Comparison of ENCODE assay signal across 1 cellular context in the genomic region with DNA sequence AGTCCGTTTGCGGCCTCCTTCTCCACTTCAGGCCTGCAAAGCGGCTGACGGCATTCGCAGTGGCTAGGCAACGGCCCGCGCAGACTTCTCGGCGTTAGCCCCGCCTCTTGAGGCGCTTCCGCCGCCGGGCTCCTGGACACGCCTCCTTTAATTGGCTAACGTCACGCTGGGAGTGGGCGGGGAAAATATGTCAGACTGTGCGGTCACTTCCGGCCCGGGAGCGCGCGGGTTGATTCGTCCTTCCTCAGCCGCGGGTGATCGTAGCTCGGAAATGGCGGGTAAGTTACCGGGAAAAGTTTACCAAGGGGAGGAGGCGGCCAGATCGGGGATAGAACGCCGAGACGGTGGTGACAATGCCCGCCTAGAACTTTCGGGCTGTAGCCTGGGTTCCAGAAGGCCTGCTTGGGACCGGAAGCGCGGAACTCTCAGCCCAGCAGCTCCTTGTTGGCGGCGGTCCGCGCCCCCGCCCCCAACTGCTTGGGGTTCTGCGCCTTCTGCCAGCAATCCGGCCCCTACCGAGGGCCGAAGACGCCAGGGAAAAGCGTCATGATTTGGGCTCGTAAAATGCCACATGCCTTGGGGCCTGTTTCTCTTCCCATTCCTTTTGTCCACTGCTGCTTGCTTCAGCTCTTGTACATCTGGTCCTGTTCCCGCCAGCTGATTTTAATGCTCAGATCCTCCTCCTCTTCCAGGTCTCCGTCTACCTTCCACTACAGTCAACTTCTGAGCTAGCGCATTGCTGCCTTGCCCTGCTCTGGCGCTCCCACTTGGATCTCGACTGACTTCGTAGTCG.
TF ChIP-seq lines count a peak whose summit lies in the region.

A gene with protein sequence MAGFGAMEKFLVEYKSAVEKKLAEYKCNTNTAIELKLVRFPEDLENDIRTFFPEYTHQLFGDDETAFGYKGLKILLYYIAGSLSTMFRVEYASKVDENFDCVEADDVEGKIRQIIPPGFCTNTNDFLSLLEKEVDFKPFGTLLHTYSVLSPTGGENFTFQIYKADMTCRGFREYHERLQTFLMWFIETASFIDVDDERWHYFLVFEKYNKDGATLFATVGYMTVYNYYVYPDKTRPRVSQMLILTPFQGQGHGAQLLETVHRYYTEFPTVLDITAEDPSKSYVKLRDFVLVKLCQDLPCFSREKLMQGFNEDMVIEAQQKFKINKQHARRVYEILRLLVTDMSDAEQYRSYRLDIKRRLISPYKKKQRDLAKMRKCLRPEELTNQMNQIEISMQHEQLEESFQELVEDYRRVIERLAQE (plus strand): TSS at position 232 of the 793 bp plus-strand sequence. CDS start 40 bp downstream, at position 272.

TF ChIP-seq in K562, 482 proteins besides CTCF, POLR2A, EP300 and RAD21 (continued from another document and continues in another):
- peak; percentile 41; the same call in 1 of the 2 replicates for TF ChIP-seq NBN (IDR thresholded peaks at IDR 0.05; ENCODE audit: low read depth)
- TF ChIP-seq EP400 (IDR thresholded peaks at IDR 0.05), result peak; percentile 94
- TF ChIP-seq HOXB6 (CRISPR knock-in tag; IDR thresholded peaks at IDR 0.05; ENCODE audit: borderline replicate concordance), result no peak
- 0 out of 2 replicates have a peak, but pooled peaks have one; percentile 14 for TF ChIP-seq NR1H2 (CRISPR knock-in tag; IDR thresholded peaks at IDR 0.05)
- TF ChIP-seq CC2D1A (IDR thresholded peaks at IDR 0.05), result 0 out of 2 replicates have a peak, but pooled peaks have one; percentile 13
- TF ChIP-seq L3MBTL2 (IDR thresholded peaks at IDR 0.05), result peak; percentile 62; the same call in 1 of the 2 replicates
- 0 out of 2 replicates have a peak, but pooled peaks have one; percentile 23 for TF ChIP-seq SMARCA4 (IDR thresholded peaks at IDR 0.05)
- TF ChIP-seq ZNF431 (CRISPR knock-in tag; IDR thresholded peaks at IDR 0.05), result peak; percentile 69; the same call in 1 of the 2 replicates
- TF ChIP-seq EGR1 (conservative IDR thresholded peaks at IDR 0.05), result peak; percentile 87
- peak; percentile 79 for TF ChIP-seq TAF9B (IDR thresholded peaks at IDR 0.05; ENCODE audit: partially characterized antibody)
- TF ChIP-seq, protein P1, sequence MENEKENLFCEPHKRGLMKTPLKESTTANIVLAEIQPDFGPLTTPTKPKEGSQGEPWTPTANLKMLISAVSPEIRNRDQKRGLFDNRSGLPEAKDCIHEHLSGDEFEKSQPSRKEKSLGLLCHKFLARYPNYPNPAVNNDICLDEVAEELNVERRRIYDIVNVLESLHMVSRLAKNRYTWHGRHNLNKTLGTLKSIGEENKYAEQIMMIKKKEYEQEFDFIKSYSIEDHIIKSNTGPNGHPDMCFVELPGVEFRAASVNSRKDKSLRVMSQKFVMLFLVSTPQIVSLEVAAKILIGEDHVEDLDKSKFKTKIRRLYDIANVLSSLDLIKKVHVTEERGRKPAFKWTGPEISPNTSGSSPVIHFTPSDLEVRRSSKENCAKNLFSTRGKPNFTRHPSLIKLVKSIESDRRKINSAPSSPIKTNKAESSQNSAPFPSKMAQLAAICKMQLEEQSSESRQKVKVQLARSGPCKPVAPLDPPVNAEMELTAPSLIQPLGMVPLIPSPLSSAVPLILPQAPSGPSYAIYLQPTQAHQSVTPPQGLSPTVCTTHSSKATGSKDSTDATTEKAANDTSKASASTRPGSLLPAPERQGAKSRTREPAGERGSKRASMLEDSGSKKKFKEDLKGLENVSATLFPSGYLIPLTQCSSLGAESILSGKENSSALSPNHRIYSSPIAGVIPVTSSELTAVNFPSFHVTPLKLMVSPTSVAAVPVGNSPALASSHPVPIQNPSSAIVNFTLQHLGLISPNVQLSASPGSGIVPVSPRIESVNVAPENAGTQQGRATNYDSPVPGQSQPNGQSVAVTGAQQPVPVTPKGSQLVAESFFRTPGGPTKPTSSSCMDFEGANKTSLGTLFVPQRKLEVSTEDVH (IDR thresholded peaks at IDR 0.05; ENCODE audit: low read depth, partially characterized antibody), result peak; percentile 99
- peak; percentile 44; the same call in 1 of the 2 replicates for TF ChIP-seq ZBTB7A (IDR thresholded peaks at IDR 0.05; ENCODE audit: borderline replicate concordance, control insufficient read depth, low read depth, low read length)
- TF ChIP-seq HDAC2 (IDR thresholded peaks at IDR 0.05), result peak; percentile 58; the same call in 1 of the 2 replicates
- TF ChIP-seq, protein P2, sequence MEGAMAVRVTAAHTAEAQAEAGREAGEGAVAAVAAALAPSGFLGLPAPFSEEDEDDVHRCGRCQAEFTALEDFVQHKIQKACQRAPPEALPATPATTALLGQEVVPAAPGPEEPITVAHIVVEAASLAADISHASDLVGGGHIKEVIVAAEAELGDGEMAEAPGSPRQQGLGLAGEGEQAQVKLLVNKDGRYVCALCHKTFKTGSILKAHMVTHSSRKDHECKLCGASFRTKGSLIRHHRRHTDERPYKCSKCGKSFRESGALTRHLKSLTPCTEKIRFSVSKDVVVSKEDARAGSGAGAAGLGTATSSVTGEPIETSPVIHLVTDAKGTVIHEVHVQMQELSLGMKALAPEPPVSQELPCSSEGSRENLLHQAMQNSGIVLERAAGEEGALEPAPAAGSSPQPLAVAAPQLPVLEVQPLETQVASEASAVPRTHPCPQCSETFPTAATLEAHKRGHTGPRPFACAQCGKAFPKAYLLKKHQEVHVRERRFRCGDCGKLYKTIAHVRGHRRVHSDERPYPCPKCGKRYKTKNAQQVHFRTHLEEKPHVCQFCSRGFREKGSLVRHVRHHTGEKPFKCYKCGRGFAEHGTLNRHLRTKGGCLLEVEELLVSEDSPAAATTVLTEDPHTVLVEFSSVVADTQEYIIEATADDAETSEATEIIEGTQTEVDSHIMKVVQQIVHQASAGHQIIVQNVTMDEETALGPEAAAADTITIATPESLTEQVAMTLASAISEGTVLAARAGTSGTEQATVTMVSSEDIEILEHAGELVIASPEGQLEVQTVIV (CRISPR knock-in tag; IDR thresholded peaks at IDR 0.05; ENCODE audit: borderline replicate concordance), result peak; percentile 93
- TF ChIP-seq CCAR2 (IDR thresholded peaks at IDR 0.05; ENCODE audit: low read depth, low read length), result no peak
- no peak for TF ChIP-seq CBFA2T2 (conservative IDR thresholded peaks at IDR 0.05)
- no peak for TF ChIP-seq PYGO2 (tag; IDR thresholded peaks at IDR 0.05)
- peak; percentile 98 for TF ChIP-seq SAP30 (IDR thresholded peaks at IDR 0.05; ENCODE audit: borderline replicate concordance, insufficient read depth, low read depth, low read length, poor library complexity, severe bottlenecking)
- no peak for TF ChIP-seq KLF16 (IDR thresholded peaks at IDR 0.05)
- no peak for TF ChIP-seq NR4A1 (CRISPR knock-in tag; IDR thresholded peaks at IDR 0.05)
- TF ChIP-seq NR4A1 (tag; IDR thresholded peaks at IDR 0.05), result 0 out of 2 replicates have a peak, but pooled peaks have one; percentile 58
- no peak for TF ChIP-seq ZBTB17 (CRISPR knock-in tag; IDR thresholded peaks at IDR 0.05)
- TF ChIP-seq, protein P3, sequence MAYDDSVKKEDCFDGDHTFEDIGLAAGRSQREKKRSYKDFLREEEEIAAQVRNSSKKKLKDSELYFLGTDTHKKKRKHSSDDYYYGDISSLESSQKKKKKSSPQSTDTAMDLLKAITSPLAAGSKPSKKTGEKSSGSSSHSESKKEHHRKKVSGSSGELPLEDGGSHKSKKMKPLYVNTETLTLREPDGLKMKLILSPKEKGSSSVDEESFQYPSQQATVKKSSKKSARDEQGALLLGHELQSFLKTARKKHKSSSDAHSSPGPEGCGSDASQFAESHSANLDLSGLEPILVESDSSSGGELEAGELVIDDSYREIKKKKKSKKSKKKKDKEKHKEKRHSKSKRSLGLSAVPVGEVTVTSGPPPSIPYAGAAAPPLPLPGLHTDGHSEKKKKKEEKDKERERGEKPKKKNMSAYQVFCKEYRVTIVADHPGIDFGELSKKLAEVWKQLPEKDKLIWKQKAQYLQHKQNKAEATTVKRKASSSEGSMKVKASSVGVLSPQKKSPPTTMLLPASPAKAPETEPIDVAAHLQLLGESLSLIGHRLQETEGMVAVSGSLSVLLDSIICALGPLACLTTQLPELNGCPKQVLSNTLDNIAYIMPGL (CRISPR knock-in tag; IDR thresholded peaks at IDR 0.05), result peak; percentile 82
- TF ChIP-seq SIN3A (IDR thresholded peaks at IDR 0.05; ENCODE audit: borderline replicate concordance in 2 of 2, control insufficient read depth in 1 of 2, low read depth in 2 of 2, low read length in 2 of 2), result peak; percentile 78 to 91; a peak in 3 of 4 replicates
- TF ChIP-seq TAF1 (IDR thresholded peaks at IDR 0.05; ENCODE audit: control insufficient read depth, extremely low read depth, insufficient read depth, low read length, severe bottlenecking), result peak; percentile 81
- no peak for TF ChIP-seq TFAM (CRISPR knock-in tag; conservative IDR thresholded peaks at IDR 0.05)
- TF ChIP-seq, protein P4, sequence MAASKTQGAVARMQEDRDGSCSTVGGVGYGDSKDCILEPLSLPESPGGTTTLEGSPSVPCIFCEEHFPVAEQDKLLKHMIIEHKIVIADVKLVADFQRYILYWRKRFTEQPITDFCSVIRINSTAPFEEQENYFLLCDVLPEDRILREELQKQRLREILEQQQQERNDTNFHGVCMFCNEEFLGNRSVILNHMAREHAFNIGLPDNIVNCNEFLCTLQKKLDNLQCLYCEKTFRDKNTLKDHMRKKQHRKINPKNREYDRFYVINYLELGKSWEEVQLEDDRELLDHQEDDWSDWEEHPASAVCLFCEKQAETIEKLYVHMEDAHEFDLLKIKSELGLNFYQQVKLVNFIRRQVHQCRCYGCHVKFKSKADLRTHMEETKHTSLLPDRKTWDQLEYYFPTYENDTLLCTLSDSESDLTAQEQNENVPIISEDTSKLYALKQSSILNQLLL (CRISPR knock-in tag; IDR thresholded peaks at IDR 0.05; ENCODE audit: borderline replicate concordance), result no peak
- peak; percentile 97 for TF ChIP-seq ATF7 (IDR thresholded peaks at IDR 0.05)
- peak; percentile 84 for TF ChIP-seq POLR2B (IDR thresholded peaks at IDR 0.05; ENCODE audit: low read depth, partially characterized antibody)
- TF ChIP-seq, protein P5, sequence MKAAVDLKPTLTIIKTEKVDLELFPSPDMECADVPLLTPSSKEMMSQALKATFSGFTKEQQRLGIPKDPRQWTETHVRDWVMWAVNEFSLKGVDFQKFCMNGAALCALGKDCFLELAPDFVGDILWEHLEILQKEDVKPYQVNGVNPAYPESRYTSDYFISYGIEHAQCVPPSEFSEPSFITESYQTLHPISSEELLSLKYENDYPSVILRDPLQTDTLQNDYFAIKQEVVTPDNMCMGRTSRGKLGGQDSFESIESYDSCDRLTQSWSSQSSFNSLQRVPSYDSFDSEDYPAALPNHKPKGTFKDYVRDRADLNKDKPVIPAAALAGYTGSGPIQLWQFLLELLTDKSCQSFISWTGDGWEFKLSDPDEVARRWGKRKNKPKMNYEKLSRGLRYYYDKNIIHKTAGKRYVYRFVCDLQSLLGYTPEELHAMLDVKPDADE (conservative IDR thresholded peaks at IDR 0.05; ENCODE audit: control insufficient read depth, low read depth, low read length), result 0 out of 2 replicates have a peak, but pooled peaks have one; percentile 67
- TF ChIP-seq TEAD1 (CRISPR knock-in tag; IDR thresholded peaks at IDR 0.05), result peak in 1 of 2 experiments; percentile 52; a peak in 1 of 4 replicates
- TF ChIP-seq GTF2F1 (IDR thresholded peaks at IDR 0.05; ENCODE audit: low read depth, low read length), result no peak
- TF ChIP-seq, protein P6, sequence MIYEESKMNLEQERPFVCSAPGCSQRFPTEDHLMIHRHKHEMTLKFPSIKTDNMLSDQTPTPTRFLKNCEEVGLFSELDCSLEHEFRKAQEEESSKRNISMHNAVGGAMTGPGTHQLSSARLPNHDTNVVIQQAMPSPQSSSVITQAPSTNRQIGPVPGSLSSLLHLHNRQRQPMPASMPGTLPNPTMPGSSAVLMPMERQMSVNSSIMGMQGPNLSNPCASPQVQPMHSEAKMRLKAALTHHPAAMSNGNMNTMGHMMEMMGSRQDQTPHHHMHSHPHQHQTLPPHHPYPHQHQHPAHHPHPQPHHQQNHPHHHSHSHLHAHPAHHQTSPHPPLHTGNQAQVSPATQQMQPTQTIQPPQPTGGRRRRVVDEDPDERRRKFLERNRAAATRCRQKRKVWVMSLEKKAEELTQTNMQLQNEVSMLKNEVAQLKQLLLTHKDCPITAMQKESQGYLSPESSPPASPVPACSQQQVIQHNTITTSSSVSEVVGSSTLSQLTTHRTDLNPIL (CRISPR knock-in tag; IDR thresholded peaks at IDR 0.05), result no peak
- TF ChIP-seq BDP1 (IDR thresholded peaks at IDR 0.05; ENCODE audit: insufficient read depth, insufficient read length), result no peak
- TF ChIP-seq, protein P7, sequence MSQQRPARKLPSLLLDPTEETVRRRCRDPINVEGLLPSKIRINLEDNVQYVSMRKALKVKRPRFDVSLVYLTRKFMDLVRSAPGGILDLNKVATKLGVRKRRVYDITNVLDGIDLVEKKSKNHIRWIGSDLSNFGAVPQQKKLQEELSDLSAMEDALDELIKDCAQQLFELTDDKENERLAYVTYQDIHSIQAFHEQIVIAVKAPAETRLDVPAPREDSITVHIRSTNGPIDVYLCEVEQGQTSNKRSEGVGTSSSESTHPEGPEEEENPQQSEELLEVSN (IDR thresholded peaks at IDR 0.05; ENCODE audit: borderline replicate concordance in 1 of 2, extremely low read depth in 1 of 2, insufficient read depth in 1 of 2, insufficient read length in 1 of 2, low read depth in 1 of 2, low read length in 1 of 2, poor library complexity in 1 of 2, severe bottlenecking in 1 of 2), result peak in 1 of 2 experiments; percentile 58
- peak; percentile 87 for TF ChIP-seq JUND (IDR thresholded peaks at IDR 0.05; ENCODE audit: borderline replicate concordance, low read depth, low read length)
- TF ChIP-seq JUND (tag; IDR thresholded peaks at IDR 0.05; ENCODE audit: borderline replicate concordance, low read depth, low read length), result peak; percentile 69; the same call in 2 of the 3 replicates
- TF ChIP-seq ATF1 (CRISPR knock-in tag; IDR thresholded peaks at IDR 0.05), result peak; percentile 45; the same call in 1 of the 2 replicates
- TF ChIP-seq ATF1 (tag; IDR thresholded peaks at IDR 0.05), result peak; percentile 98
- TF ChIP-seq, protein P8, sequence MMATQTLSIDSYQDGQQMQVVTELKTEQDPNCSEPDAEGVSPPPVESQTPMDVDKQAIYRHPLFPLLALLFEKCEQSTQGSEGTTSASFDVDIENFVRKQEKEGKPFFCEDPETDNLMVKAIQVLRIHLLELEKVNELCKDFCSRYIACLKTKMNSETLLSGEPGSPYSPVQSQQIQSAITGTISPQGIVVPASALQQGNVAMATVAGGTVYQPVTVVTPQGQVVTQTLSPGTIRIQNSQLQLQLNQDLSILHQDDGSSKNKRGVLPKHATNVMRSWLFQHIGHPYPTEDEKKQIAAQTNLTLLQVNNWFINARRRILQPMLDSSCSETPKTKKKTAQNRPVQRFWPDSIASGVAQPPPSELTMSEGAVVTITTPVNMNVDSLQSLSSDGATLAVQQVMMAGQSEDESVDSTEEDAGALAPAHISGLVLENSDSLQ (IDR thresholded peaks at IDR 0.05), result peak; percentile 82
- TF ChIP-seq MBD2 (IDR thresholded peaks at IDR 0.05; ENCODE audit: borderline replicate concordance, low read depth), result peak; percentile 57; the same call in 1 of the 2 replicates
- TF ChIP-seq, protein P9, sequence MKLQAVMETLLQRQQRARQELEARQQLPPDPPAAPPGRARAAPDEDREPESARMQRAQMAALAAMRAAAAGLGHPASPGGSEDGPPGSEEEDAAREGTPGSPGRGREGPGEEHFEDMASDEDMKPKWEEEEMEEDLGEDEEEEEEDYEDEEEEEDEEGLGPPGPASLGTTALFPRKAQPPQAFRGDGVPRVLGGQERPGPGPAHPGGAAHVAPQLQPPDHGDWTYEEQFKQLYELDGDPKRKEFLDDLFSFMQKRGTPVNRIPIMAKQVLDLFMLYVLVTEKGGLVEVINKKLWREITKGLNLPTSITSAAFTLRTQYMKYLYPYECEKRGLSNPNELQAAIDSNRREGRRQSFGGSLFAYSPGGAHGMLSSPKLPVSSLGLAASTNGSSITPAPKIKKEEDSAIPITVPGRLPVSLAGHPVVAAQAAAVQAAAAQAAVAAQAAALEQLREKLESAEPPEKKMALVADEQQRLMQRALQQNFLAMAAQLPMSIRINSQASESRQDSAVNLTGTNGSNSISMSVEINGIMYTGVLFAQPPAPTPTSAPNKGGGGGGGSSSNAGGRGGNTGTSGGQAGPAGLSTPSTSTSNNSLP (IDR thresholded peaks at IDR 0.05; ENCODE audit: borderline replicate concordance, low read depth, low read length), result peak; percentile 8; the same call in 1 of the 2 replicates
